Comparison of ENCODE assay signal across 1 cellular context in the genomic region with DNA sequence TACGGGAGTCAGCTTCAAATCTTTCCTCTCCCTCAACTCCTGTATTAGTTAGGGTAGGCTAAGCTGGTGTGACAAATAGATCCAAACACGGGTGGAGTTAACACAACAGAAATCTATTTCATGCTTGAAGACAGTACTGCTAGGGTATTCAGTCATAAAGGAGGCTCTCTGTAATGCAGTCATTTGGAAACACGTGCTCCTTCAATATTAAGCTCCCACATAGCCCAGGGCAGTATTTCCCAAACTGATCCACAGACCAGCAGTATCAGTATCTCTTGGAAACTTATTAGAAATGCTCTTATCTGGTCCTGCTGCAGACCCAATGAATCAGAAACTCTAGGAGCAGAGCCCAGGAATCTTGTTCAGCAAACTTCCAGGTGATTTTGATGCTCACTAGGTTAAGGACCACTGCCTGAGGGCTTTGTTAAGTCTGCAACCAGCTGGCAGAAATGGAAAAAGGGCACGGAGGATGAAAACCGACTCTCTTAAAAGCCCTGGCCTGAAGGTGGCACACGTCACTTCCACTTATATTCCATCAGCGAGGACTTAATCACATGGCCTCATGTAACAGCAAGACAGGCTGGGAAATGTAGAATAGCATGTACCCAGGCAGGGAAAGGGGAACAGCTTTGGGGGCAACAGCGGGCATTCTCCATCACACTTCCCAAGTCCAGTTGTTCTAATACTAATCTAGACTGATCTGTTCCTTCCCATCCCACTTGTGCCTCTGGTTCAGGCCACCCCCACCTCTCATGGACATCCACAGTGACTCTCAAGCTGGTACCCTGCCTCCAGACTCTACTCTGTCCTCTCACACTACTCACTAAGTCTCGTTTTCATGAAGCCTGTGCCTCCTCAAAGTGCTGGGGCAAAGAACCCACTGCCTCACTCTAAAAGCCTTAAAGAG.
TF ChIP-seq lines count a peak whose summit lies in the region.

No MANE protein-coding gene starts in this region.

TF ChIP-seq in WTC11, 78 proteins besides CTCF, POLR2A, EP300 and RAD21:
- TF ChIP-seq GTF2I (CRISPR knock-in tag; conservative IDR thresholded peaks at IDR 0.05): no peak
- TF ChIP-seq, protein P1, sequence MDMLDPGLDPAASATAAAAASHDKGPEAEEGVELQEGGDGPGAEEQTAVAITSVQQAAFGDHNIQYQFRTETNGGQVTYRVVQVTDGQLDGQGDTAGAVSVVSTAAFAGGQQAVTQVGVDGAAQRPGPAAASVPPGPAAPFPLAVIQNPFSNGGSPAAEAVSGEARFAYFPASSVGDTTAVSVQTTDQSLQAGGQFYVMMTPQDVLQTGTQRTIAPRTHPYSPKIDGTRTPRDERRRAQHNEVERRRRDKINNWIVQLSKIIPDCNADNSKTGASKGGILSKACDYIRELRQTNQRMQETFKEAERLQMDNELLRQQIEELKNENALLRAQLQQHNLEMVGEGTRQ (CRISPR knock-in tag; IDR thresholded peaks at IDR 0.05): peak; percentile 56
TF ChIP-seq in WTC11: peak in this region for 1.
